In genomic region chr4:177309525-177310371, GRCh38 we compare ENCODE assay signal across 8 cellular contexts. TPM values are rescaled to one million over a fixed set of nuclear protein-coding genes. Genes with fewer than 3 reads are reported as not detected.
DNase-seq lines count a peak whose midpoint lies in the region; ATAC-seq, FAIRE-seq and TF ChIP-seq lines count a peak whose summit lies in the region.

NEIL3 (plus strand) TSS chr4:177309874; CDS start chr4:177309954, 80 bp downstream.

- POLR2A ChIA-PET in SK-N-SH (lab: Yijun Ruan, JAX) = no interaction called here

- intact Hi-C loops in Right ventricle myocardium inferior (cut with DNase I) = no loop called here
- intact Hi-C loops in pancreas (cut with DNase I) = no loop called here

- TF ChIP-seq POLR2A in NB4 (IDR thresholded peaks at IDR 0.05; ENCODE audit: extremely low read depth, insufficient read length) (peak; percentile 91), tibial nerve (IDR thresholded peaks at IDR 0.05) (no peak)

- no peaks in the 10 kb centered on the region for H3K9me2 ChIP-seq in SK-N-SH

- H3F3A ChIP-seq in SK-N-SH (replicated peaks; ENCODE audit: insufficient read depth) = no peaks in the 10 kb centered on the region

- H3K4me2 ChIP-seq in SK-N-SH = peak within 1 kb of the TSS; percentile 82

- H3K27me3 ChIP-seq in SK-N-SH (ENCODE audit: insufficient read depth) = no peaks in the 10 kb centered on the region
- no peaks in the 10 kb centered on the region for H3K27me3 ChIP-seq in pancreas
- no peaks in the 10 kb centered on the region for H3K27me3 ChIP-seq in tibial nerve

- ATAC-seq in HG02571 (IDR thresholded peaks at IDR 0.05; ENCODE audit: unreplicated experiment) = peak; percentile 84
- ATAC-seq in Right ventricle myocardium inferior = peak; percentile 97
- ATAC-seq in pancreas = peak; percentile 98 to 100 (median 99)

- no peaks in the 10 kb centered on the region for H3K9me3 ChIP-seq in SK-N-SH
- no peaks in the 10 kb centered on the region for H3K9me3 ChIP-seq in pancreas
- H3K9me3 ChIP-seq in tibial nerve = no peaks in the 10 kb centered on the region

- H3K4me1 ChIP-seq in SK-N-SH (ENCODE audit: control insufficient read depth in 1 of 2, insufficient read depth in 2 of 2, low read depth in 1 of 2, low read length in 1 of 2) (peaks cover 5 to 9% of the 10 kb centered on the region in 2 experiments; a peak in 2 of 4 replicates), pancreas (peaks cover 0 to 4% (median 0%) of the 10 kb centered on the region in 3 donors), tibial nerve (peaks cover 0 to 20% (median 4%) of the 10 kb centered on the region in 4 donors)

- TF ChIP-seq EP300 in SK-N-SH (IDR thresholded peaks at IDR 0.05; ENCODE audit: borderline replicate concordance in 1 of 2, low read depth in 1 of 2, low read length in 1 of 2) = no peak
- TF ChIP-seq EP300 in tibial nerve (IDR thresholded peaks at IDR 0.05) = peak in 1 of 2 donors; percentile 40

- TF ChIP-seq CTCF in NB4 (IDR thresholded peaks at IDR 0.05; ENCODE audit: low read depth, low read length) = no peak
- no peak for TF ChIP-seq CTCF in SK-N-SH (IDR thresholded peaks at IDR 0.05)
- TF ChIP-seq CTCF in pancreas (IDR thresholded peaks at IDR 0.05) = no peak
- TF ChIP-seq CTCF in tibial nerve (IDR thresholded peaks at IDR 0.05) = no peak

- peak; percentile 96 for DNase-seq in NB4 (ENCODE audit: low read depth)
- peak; percentile 97 for DNase-seq in SK-N-SH
- peak; percentile 93 for DNase-seq in activated naive CD4-positive, alpha-beta T cell treated with anti-CD3 and anti-CD28 coated beads, Interleukin-2, amount 50 U/mL, for 16 hours
- peak; percentile 97 for DNase-seq in Right ventricle myocardium inferior (ENCODE audit: missing footprints)
- DNase-seq in pancreas = peak; percentile 83 to 95 (median 89)
- DNase-seq in tibial nerve (ENCODE audit: low spot score in 2 of 2) = peak; percentile 51 to 66

- no peak for FAIRE-seq in pancreas (lab: Jason Lieb, UNC)

- peak within 1 kb of the TSS; percentile 69 for H3K4me3 ChIP-seq in GM08714 (ENCODE audit: low read length)
- peak within 1 kb of the TSS; percentile 82 for H3K4me3 ChIP-seq in NB4 (ENCODE audit: low read depth, low read length)
- peak within 1 kb of the TSS; percentile 72 to 97 for H3K4me3 ChIP-seq in SK-N-SH (ENCODE audit: low read depth in 2 of 2, low read length in 1 of 2)
- peak within 1 kb of the TSS; percentile 38 to 59 (median 40) for H3K4me3 ChIP-seq in pancreas
- peak within 1 kb of the TSS; percentile 38 to 63 (median 60) for H3K4me3 ChIP-seq in tibial nerve

- 0% methylated on average over 20 of the region's 52 CpGs for WGBS in SK-N-SH (ENCODE audit: low lambda C conversion rate)
- 1% methylated on average over 52 of the region's 52 CpGs for WGBS in pancreas, 2 donors
- WGBS in tibial nerve, 2 donors = 1 to 2% methylated on average over 42 to 52 of the region's 52 CpGs

- CTCF ChIA-PET in SK-N-SH (lab: Yijun Ruan, JAX) = interaction anchor here (1.0 to 2.7 kb wide), 5 partner anchors 10 to 59 kb away, joined by 3 to 9 read pairs (median 5); no protein-coding TSS in a partner anchor

- peaks cover 49% of the 10 kb centered on the region for H3K79me2 ChIP-seq in SK-N-SH (ENCODE audit: insufficient read depth)

- H4K20me1 ChIP-seq in SK-N-SH (ENCODE audit: insufficient read depth) = no peaks in the 10 kb centered on the region

- no peak for TF ChIP-seq RAD21 in SK-N-SH (IDR thresholded peaks at IDR 0.05; ENCODE audit: low read length)

- peak within 1 kb of the TSS; percentile 69 for H3K9ac ChIP-seq in SK-N-SH

- H3K36me3 ChIP-seq in SK-N-SH (replicated peaks in 1 of 2; ENCODE audit: control insufficient read depth in 1 of 2, insufficient read depth in 2 of 2, low read length in 1 of 2) (no peaks in the 10 kb centered on the region), pancreas (no peaks in the 10 kb centered on the region), tibial nerve (no peaks in the 10 kb centered on the region)

- peak within 1 kb of the TSS; percentile 99 for H2AFZ ChIP-seq in SK-N-SH (ENCODE audit: low read depth)

- peak within 1 kb of the TSS; percentile 9 to 67; a peak in 3 of 4 replicates for H3K27ac ChIP-seq in SK-N-SH (ENCODE audit: low read depth in 2 of 2, low read length in 1 of 2)
- no peak within 1 kb of the TSS for H3K27ac ChIP-seq in pancreas
- H3K27ac ChIP-seq in tibial nerve = peak within 1 kb of the TSS in 1 of 4 donors; percentile 40

TF ChIP-seq in SK-N-SH, 30 proteins besides CTCF, POLR2A, EP300 and RAD21:
- peak; percentile 93 for TF ChIP-seq MAX (IDR thresholded peaks at IDR 0.05; ENCODE audit: low read depth)
- TF ChIP-seq GATA2 (CRISPR knock-in tag; IDR thresholded peaks at IDR 0.05) = no peak
- peak; percentile 86 for TF ChIP-seq FOXM1 (IDR thresholded peaks at IDR 0.05; ENCODE audit: low read depth)
- peak; percentile 81 for TF ChIP-seq NRF1 (IDR thresholded peaks at IDR 0.05; ENCODE audit: low read depth, low read length)
- TF ChIP-seq ZBTB33 (IDR thresholded peaks at IDR 0.05; ENCODE audit: borderline replicate concordance, low read depth) = peak; percentile 53; the same call in 1 of the 2 replicates
- no peak for TF ChIP-seq NFIC (IDR thresholded peaks at IDR 0.05; ENCODE audit: borderline replicate concordance)
- TF ChIP-seq GABPA (IDR thresholded peaks at IDR 0.05; ENCODE audit: low read depth) = no peak
- peak; percentile 95 for TF ChIP-seq SIN3A (IDR thresholded peaks at IDR 0.05; ENCODE audit: borderline replicate concordance, low read depth, low read length)
- TF ChIP-seq MXI1 (IDR thresholded peaks at IDR 0.05; ENCODE audit: low read depth, low read length) = peak; percentile 97
- no peak for TF ChIP-seq TEAD4 (IDR thresholded peaks at IDR 0.05; ENCODE audit: borderline replicate concordance, insufficient read depth)
- no peak for TF ChIP-seq FOXJ3 (CRISPR knock-in tag; IDR thresholded peaks at IDR 0.05)
- no peak for TF ChIP-seq YY1 (IDR thresholded peaks at IDR 0.05; ENCODE audit: low read depth)
- TF ChIP-seq POLR2AphosphoS5 (IDR thresholded peaks at IDR 0.05; ENCODE audit: low read depth, low read length) = peak; percentile 50
- TF ChIP-seq CHD2 (IDR thresholded peaks at IDR 0.05; ENCODE audit: low read length, partially characterized antibody) = peak; percentile 43
- 0 out of 2 replicates have a peak, but pooled peaks have one; percentile 29 for TF ChIP-seq RXRA (IDR thresholded peaks at IDR 0.05; ENCODE audit: borderline replicate concordance, low read depth)
- TF ChIP-seq TAF1 (IDR thresholded peaks at IDR 0.05; ENCODE audit: borderline replicate concordance, low read depth, low read length) = 0 out of 2 replicates have a peak, but pooled peaks have one; percentile 42

RNA-seq across cellular contexts. Expression of gene NEIL3, which starts in this region (rescaled TPM):
- polyA plus RNA-seq in SK-N-SH (2012; rRNA removed) (3.3 and 3.6 TPM in 2 replicates), pancreas (not detected)
- polyA plus RNA-seq in SK-N-SH (2012; cell fraction: cytosol; rRNA removed) = 4.0 and 4.3 TPM in 2 replicates
- 3.3 and 3.6 TPM in 2 replicates for polyA plus RNA-seq in SK-N-SH (2012; cell fraction: nucleus; rRNA removed)
- total RNA-seq in Right ventricle myocardium inferior (0.16 TPM), pancreas (under 1 TPM in 3 of 6 donors, not detected in 3; 0.09 to 0.25 (median 0.18) TPM), tibial nerve (not detected)

Comparison
In these comparisons a context has a peak if more than half of its experiments do, and no peak if none do; other contexts are left out.
1. Peak in DNase-seq and ATAC-seq in Right ventricle myocardium inferior; RNA of the gene not detected or under 1 TPM.
2. Peak in DNase-seq, ATAC-seq and H3K4me3 ChIP-seq in pancreas; RNA of the gene not detected or under 1 TPM.
3. Peak in DNase-seq and H3K4me3 ChIP-seq in tibial nerve; RNA of the gene not detected or under 1 TPM.
4. H3K27ac ChIP-seq: peak in SK-N-SH (2 of 2); none in pancreas (0 of 4).
5. Peak in every context shown above with its lines, with median percentiles within 50 percentile points of each other: H3K4me3 ChIP-seq, ATAC-seq and DNase-seq.